Comparison of ENCODE assay signal across 13 cellular contexts in the genomic region with DNA sequence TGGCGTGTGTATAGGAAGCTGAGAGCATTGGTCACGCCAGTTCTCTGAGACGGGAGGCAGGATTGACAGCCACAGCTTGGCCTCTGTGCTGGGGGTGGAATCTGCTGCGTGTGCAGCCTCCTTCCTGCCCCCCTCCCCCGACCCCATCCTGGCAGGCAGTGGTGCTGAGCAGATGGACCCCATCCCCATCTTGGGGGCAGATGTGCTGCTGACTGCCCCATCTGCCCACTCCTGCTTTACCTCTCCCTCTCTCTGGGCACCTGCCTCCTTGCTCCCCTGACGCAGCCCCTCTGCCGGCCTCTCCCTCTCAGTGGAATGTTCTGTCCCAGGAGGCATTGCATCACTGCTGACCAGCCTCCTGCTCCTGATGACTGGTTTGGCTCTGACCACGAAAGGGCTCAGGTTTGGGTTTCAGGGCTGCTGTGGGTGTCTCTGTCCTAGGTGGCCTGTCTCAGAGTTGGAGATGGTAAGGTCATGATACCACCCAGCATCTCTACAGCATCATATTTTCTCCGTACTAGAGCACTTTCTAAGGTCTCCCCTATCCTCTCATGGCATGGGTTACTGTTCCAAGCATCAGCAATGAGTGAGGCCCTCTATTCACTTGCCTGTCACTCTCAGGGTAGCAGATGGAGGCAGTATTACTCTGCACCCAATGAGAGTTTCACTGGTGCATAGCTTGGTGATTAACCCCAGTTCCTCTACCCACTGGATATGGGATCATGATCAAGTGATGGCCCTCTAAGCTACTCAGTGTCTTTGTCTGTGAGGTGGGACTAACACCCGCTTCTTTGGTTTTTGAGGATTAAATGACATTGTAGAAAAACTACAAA.
DNase-seq lines count a peak whose midpoint lies in the region; ATAC-seq and TF ChIP-seq lines count a peak whose summit lies in the region.
"Had no signal": no experiment of that assay in that cellular context is flagged by ENCODE, and none has a peak within 500 bp of the region (broad histone marks: within the 10 kb centered on the region; RNA-seq: fewer than 3 reads in every experiment).

No MANE protein-coding gene starts in this region.

- H3K9me3 ChIP-seq in right atrium auricular region = no peaks in the 10 kb centered on the region

- peak; percentile 45 for ATAC-seq in activated CD8-positive, alpha-beta T cell treated with anti-CD3 and anti-CD28 coated beads for 36 hours
- ATAC-seq in activated CD8-positive, alpha-beta T cell treated with anti-CD3 and anti-CD28 coated beads, Interleukin-2, amount 10 ng/mL, durations not matched to agents 7 days and 5 days = no peak
- peak; percentile 41 for ATAC-seq in stimulated activated naive CD8-positive, alpha-beta T cell treated with anti-CD3 and anti-CD28 coated beads, Interleukin-15, amount 100 ng/mL, for 72 hours
- ATAC-seq in GM19455 (IDR thresholded peaks at IDR 0.05; ENCODE audit: unreplicated experiment) = no peak
- ATAC-seq: naive thymus-derived CD8-positive, alpha-beta T cell had no signal

- H3K27ac Mint-ChIP-seq in activated CD8-positive, alpha-beta T cell treated with anti-CD3 and anti-CD28 coated beads for 36 hours = peak overlapping the region; percentile 1
- no peak overlapping the region for H3K27ac Mint-ChIP-seq in activated CD8-positive, alpha-beta T cell treated with anti-CD3 and anti-CD28 coated beads, Interleukin-2, amount 10 ng/mL, durations not matched to agents 7 days and 5 days
- H3K27ac Mint-ChIP-seq in stimulated activated naive CD8-positive, alpha-beta T cell treated with anti-CD3 and anti-CD28 coated beads, Interleukin-15, amount 100 ng/mL, for 72 hours = peak overlapping the region; percentile 48 to 67
- H3K27ac Mint-ChIP-seq: dendritic cell treated with granulocyte-macrophage colony-stimulating factor and Interleukin-4, amounts not matched to agents 40 ng/mL and 50 ng/mL, for 4 days had no signal

- H3K36me3 Mint-ChIP-seq in activated CD8-positive, alpha-beta T cell treated with anti-CD3 and anti-CD28 coated beads for 36 hours (ENCODE audit: low read depth) = no peaks in the 10 kb centered on the region
- no peaks in the 10 kb centered on the region for H3K36me3 Mint-ChIP-seq in activated CD8-positive, alpha-beta T cell treated with anti-CD3 and anti-CD28 coated beads, Interleukin-2, amount 10 ng/mL, durations not matched to agents 7 days and 5 days (ENCODE audit: low read depth)
- H3K36me3 Mint-ChIP-seq: naive thymus-derived CD8-positive, alpha-beta T cell had no signal

- POLR2A ChIA-PET in activated CD8-positive, alpha-beta T cell treated with anti-CD3 and anti-CD28 coated beads for 36 hours (lab: Charles Lee) = no interaction called here
- POLR2A ChIA-PET in activated CD8-positive, alpha-beta T cell treated with anti-CD3 and anti-CD28 coated beads, Interleukin-2, amount 10 ng/mL, durations not matched to agents 7 days and 5 days (lab: Charles Lee) = interaction anchor here (0.6 kb wide), 1 partner anchor 25 kb away, joined by 3 read pairs; no protein-coding TSS in a partner anchor

- intact Hi-C loops in activated CD8-positive, alpha-beta T cell treated with anti-CD3 and anti-CD28 coated beads for 36 hours (cut with micrococcal nuclease) = no loop called here

- no peak overlapping the region for H3K4me3 ChIP-seq in right atrium auricular region

- H3K4me1 ChIP-seq in right atrium auricular region = peaks cover 0 to 45% of the 10 kb centered on the region in 2 donors

- TF ChIP-seq CTCF in activated CD8-positive, alpha-beta T cell treated with anti-CD3 and anti-CD28 coated beads for 36 hours (IDR thresholded peaks at IDR 0.05) = no peak
- no peak for TF ChIP-seq CTCF in right atrium auricular region (IDR thresholded peaks at IDR 0.05)

- H3K27ac ChIP-seq in right atrium auricular region = peak overlapping the region; percentile 78 to 82

- DNase-seq in activated CD8-positive, alpha-beta T cell treated with anti-CD3 and anti-CD28 coated beads for 36 hours = no peak
- no peak for DNase-seq in activated CD8-positive, alpha-beta T cell treated with anti-CD3 and anti-CD28 coated beads, Interleukin-2, amount 10 ng/mL, durations not matched to agents 7 days and 5 days
- DNase-seq in SW480 (ENCODE audit: low spot score) = peak; percentile 52
- no peak for DNase-seq in right atrium auricular region (ENCODE audit: low spot score)
- no peak for DNase-seq in stimulated activated naive CD8-positive, alpha-beta T cell treated with anti-CD3 and anti-CD28 coated beads, Interleukin-15, amount 100 ng/mL, for 72 hours
- no peak for DNase-seq in C1 segment of cervical spinal cord (lab: John Stamatoyannopoulos, UW)
- no peak for DNase-seq in NCI-H2196 treated with DMSO at 0.1 percent for 48 hours (lab: John Stamatoyannopoulos, UW; ENCODE audit: unreplicated experiment)
- DNase-seq: activated effector memory CD4-positive, alpha-beta T cell treated with Interleukin-2 at 50 U/mL for 16 hours; hypothalamus; naive thymus-derived CD8-positive, alpha-beta T cell; NCI-H748 treated with DMSO at 0.1 percent for 48 hours had no signal

- CTCF ChIA-PET in activated CD8-positive, alpha-beta T cell treated with anti-CD3 and anti-CD28 coated beads for 36 hours (lab: Charles Lee) = interaction anchor here (1.3 to 1.7 kb wide), 2 partner anchors 19 to 116 kb away, joined by 3 to 4 read pairs; no protein-coding TSS in a partner anchor
- CTCF ChIA-PET in activated CD8-positive, alpha-beta T cell treated with anti-CD3 and anti-CD28 coated beads, Interleukin-2, amount 10 ng/mL, durations not matched to agents 7 days and 5 days (lab: Charles Lee) = interaction anchor here (1.3 kb wide), 1 partner anchor 54 kb away, joined by 3 read pairs; no protein-coding TSS in a partner anchor

- no peaks in the 10 kb centered on the region for H3K36me3 ChIP-seq in right atrium auricular region

- no peaks in the 10 kb centered on the region for H3K9me3 Mint-ChIP-seq in activated CD8-positive, alpha-beta T cell treated with anti-CD3 and anti-CD28 coated beads for 36 hours
- H3K9me3 Mint-ChIP-seq in activated CD8-positive, alpha-beta T cell treated with anti-CD3 and anti-CD28 coated beads, Interleukin-2, amount 10 ng/mL, durations not matched to agents 7 days and 5 days (ENCODE audit: insufficient read depth) = no peaks in the 10 kb centered on the region
- no peaks in the 10 kb centered on the region for H3K9me3 Mint-ChIP-seq in stimulated activated naive CD8-positive, alpha-beta T cell treated with anti-CD3 and anti-CD28 coated beads, Interleukin-15, amount 100 ng/mL, for 72 hours
- H3K9me3 Mint-ChIP-seq: dendritic cell treated with granulocyte-macrophage colony-stimulating factor and Interleukin-4, amounts not matched to agents 40 ng/mL and 50 ng/mL, for 4 days; naive thymus-derived CD8-positive, alpha-beta T cell had no signal

- no peaks in the 10 kb centered on the region for H3K27me3 Mint-ChIP-seq in activated CD8-positive, alpha-beta T cell treated with anti-CD3 and anti-CD28 coated beads for 36 hours
- H3K27me3 Mint-ChIP-seq in activated CD8-positive, alpha-beta T cell treated with anti-CD3 and anti-CD28 coated beads, Interleukin-2, amount 10 ng/mL, durations not matched to agents 7 days and 5 days (ENCODE audit: low read depth) = peaks cover 3% of the 10 kb centered on the region
- H3K27me3 Mint-ChIP-seq in stimulated activated naive CD8-positive, alpha-beta T cell treated with anti-CD3 and anti-CD28 coated beads, Interleukin-15, amount 100 ng/mL, for 72 hours = no peaks in the 10 kb centered on the region

- H3K27me3 ChIP-seq in right atrium auricular region = no peaks in the 10 kb centered on the region

- H3K4me1 Mint-ChIP-seq in activated CD8-positive, alpha-beta T cell treated with anti-CD3 and anti-CD28 coated beads for 36 hours (ENCODE audit: low read depth) = peaks cover 44% of the 10 kb centered on the region
- peaks cover 35% of the 10 kb centered on the region for H3K4me1 Mint-ChIP-seq in activated CD8-positive, alpha-beta T cell treated with anti-CD3 and anti-CD28 coated beads, Interleukin-2, amount 10 ng/mL, durations not matched to agents 7 days and 5 days (ENCODE audit: low read depth)
- peaks cover 49% of the 10 kb centered on the region for H3K4me1 Mint-ChIP-seq in stimulated activated naive CD8-positive, alpha-beta T cell treated with anti-CD3 and anti-CD28 coated beads, Interleukin-15, amount 100 ng/mL, for 72 hours

- no peak overlapping the region for H3K4me3 Mint-ChIP-seq in activated CD8-positive, alpha-beta T cell treated with anti-CD3 and anti-CD28 coated beads for 36 hours
- no peak overlapping the region for H3K4me3 Mint-ChIP-seq in activated CD8-positive, alpha-beta T cell treated with anti-CD3 and anti-CD28 coated beads, Interleukin-2, amount 10 ng/mL, durations not matched to agents 7 days and 5 days
- H3K4me3 Mint-ChIP-seq in stimulated activated naive CD8-positive, alpha-beta T cell treated with anti-CD3 and anti-CD28 coated beads, Interleukin-15, amount 100 ng/mL, for 72 hours = no peak overlapping the region
- H3K4me3 Mint-ChIP-seq: dendritic cell treated with granulocyte-macrophage colony-stimulating factor and Interleukin-4, amounts not matched to agents 40 ng/mL and 50 ng/mL, for 4 days had no signal

Comparison
In these comparisons a context has a peak if more than half of its experiments do, and no peak if none do; other contexts are left out.
1. ATAC-seq: peak in activated CD8-positive, alpha-beta T cell treated with anti-CD3 and anti-CD28 coated beads for 36 hours (single experiment) and stimulated activated naive CD8-positive, alpha-beta T cell treated with anti-CD3 and anti-CD28 coated beads, Interleukin-15, amount 100 ng/mL, for 72 hours (single experiment); none in activated CD8-positive, alpha-beta T cell treated with anti-CD3 and anti-CD28 coated beads, Interleukin-2, amount 10 ng/mL, durations not matched to agents 7 days and 5 days (single experiment) and GM19455 (single experiment).